In genomic region chr11:72755794-72756285, GRCh38 we compare ENCODE assay signal across 10 cellular contexts.
"Had no signal": no experiment of that assay in that cellular context is flagged by ENCODE, and none has a peak within 500 bp of the region (broad histone marks: within the 10 kb centered on the region; RNA-seq: fewer than 3 reads in every experiment).

No MANE protein-coding gene starts in this region.

- H3K4me3 Mint-ChIP-seq: activated CD4-positive, alpha-beta memory T cell treated with anti-CD3 and anti-CD28 coated beads, Interleukin-2, amount 10 ng/mL, durations not matched to agents 7 days and 5 days; stimulated activated naive CD8-positive, alpha-beta T cell treated with anti-CD3 and anti-CD28 coated beads, Interleukin-15, amount 100 ng/mL, for 72 hours had no signal

- H3K36me3 ChIP-seq: cardiac muscle cell had no signal

- H3K9me3 Mint-ChIP-seq: activated CD4-positive, alpha-beta memory T cell treated with anti-CD3 and anti-CD28 coated beads, Interleukin-2, amount 10 ng/mL, durations not matched to agents 7 days and 5 days; stimulated activated naive CD8-positive, alpha-beta T cell treated with anti-CD3 and anti-CD28 coated beads, Interleukin-15, amount 100 ng/mL, for 72 hours had no signal

- H3K27ac ChIP-seq: cardiac muscle cell, foreskin keratinocyte, sigmoid colon, testis, VCaP had no signal

- DNase-seq: activated CD4-positive, alpha-beta memory T cell treated with anti-CD3 and anti-CD28 coated beads, Interleukin-2, amount 10 ng/mL, durations not matched to agents 7 days and 5 days; activated CD8-positive, alpha-beta memory T cell treated with anti-CD3 and anti-CD28 coated beads, Interleukin-2, amount 50 U/mL, for 48 hours; foreskin keratinocyte; occipital lobe; sigmoid colon; stimulated activated CD4-positive, alpha-beta T cell treated with anti-CD3 and anti-CD28 coated beads, Interleukin-12 subunit alpha, Interleukin-12 subunit beta, amount 100 ng/mL, for 4 hours; stimulated activated naive CD8-positive, alpha-beta T cell treated with anti-CD3 and anti-CD28 coated beads, Interleukin-15, amount 100 ng/mL, for 72 hours; testis had no signal

- H3K4me3 ChIP-seq: cardiac muscle cell, sigmoid colon, testis had no signal

- H3K27me3 ChIP-seq: cardiac muscle cell, foreskin keratinocyte, sigmoid colon, testis had no signal

- H3K27me3 Mint-ChIP-seq: activated CD4-positive, alpha-beta memory T cell treated with anti-CD3 and anti-CD28 coated beads, Interleukin-2, amount 10 ng/mL, durations not matched to agents 7 days and 5 days; stimulated activated naive CD8-positive, alpha-beta T cell treated with anti-CD3 and anti-CD28 coated beads, Interleukin-15, amount 100 ng/mL, for 72 hours had no signal

- H3K27ac Mint-ChIP-seq: activated CD4-positive, alpha-beta memory T cell treated with anti-CD3 and anti-CD28 coated beads, Interleukin-2, amount 10 ng/mL, durations not matched to agents 7 days and 5 days had no signal

- H3K9me3 ChIP-seq: sigmoid colon, testis had no signal

- H3K4me1 ChIP-seq: testis had no signal

- ATAC-seq: foreskin keratinocyte; stimulated activated naive CD8-positive, alpha-beta T cell treated with anti-CD3 and anti-CD28 coated beads, Interleukin-15, amount 100 ng/mL, for 72 hours had no signal
